Comparison of ENCODE assay signal across 1 cellular context in the genomic region with DNA sequence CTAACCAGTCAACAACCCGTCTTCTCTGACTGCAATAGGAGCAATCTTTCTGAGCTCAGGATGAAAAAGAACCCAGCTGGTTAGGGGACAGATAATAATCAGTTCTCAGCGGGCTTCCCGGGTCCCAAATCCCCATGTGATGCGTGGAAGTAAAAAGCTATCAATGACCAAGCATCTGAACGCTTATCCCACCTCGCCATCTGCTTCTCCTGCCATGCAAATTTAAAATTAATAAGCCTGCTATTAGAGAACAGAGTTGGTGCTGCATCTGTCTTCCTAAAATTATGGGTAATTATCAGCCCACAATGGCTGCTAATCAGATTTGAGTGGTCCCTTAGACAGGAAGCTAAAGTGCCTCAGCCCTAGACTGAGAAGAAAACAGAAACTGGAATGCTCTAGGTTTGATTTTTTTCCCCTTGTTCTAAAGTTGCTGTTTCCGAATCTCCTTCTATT.
TF ChIP-seq lines count a peak whose summit lies in the region.

No MANE protein-coding gene starts in this region.

TF ChIP-seq in SK-N-SH, 30 proteins besides CTCF, POLR2A, EP300 and RAD21:
- TF ChIP-seq FOXM1 (IDR thresholded peaks at IDR 0.05; ENCODE audit: low read depth) (no peak), NRF1 (IDR thresholded peaks at IDR 0.05; ENCODE audit: low read depth, low read length) (no peak), YY1 (IDR thresholded peaks at IDR 0.05; ENCODE audit: low read depth) (no peak), USF1 (IDR thresholded peaks at IDR 0.05; ENCODE audit: borderline replicate concordance, low read depth) (no peak), RXRA (IDR thresholded peaks at IDR 0.05; ENCODE audit: borderline replicate concordance, low read depth) (no peak), TCF12 (IDR thresholded peaks at IDR 0.05) (peak; percentile 44; the same call in 1 of the 2 replicates), FOSL2 (IDR thresholded peaks at IDR 0.05; ENCODE audit: borderline replicate concordance, low read depth) (no peak), MXI1 (IDR thresholded peaks at IDR 0.05; ENCODE audit: low read depth, low read length) (peak; percentile 79; the same call in 1 of the 2 replicates), NFIC (IDR thresholded peaks at IDR 0.05; ENCODE audit: borderline replicate concordance) (no peak), CHD2 (IDR thresholded peaks at IDR 0.05; ENCODE audit: low read length, partially characterized antibody) (peak; percentile 52), MEF2A (IDR thresholded peaks at IDR 0.05; ENCODE audit: borderline replicate concordance, low read depth) (no peak), IRF3 (IDR thresholded peaks at IDR 0.05; ENCODE audit: low read depth, low read length) (no peak), ELF1 (IDR thresholded peaks at IDR 0.05) (no peak), RCOR1 (IDR thresholded peaks at IDR 0.05; ENCODE audit: low read length) (peak; percentile 91), USF2 (IDR thresholded peaks at IDR 0.05; ENCODE audit: borderline replicate concordance, low read depth, low read length) (no peak), POLR2AphosphoS5 (IDR thresholded peaks at IDR 0.05; ENCODE audit: low read depth, low read length) (peak; percentile 54; the same call in 1 of the 2 replicates), SIN3A (IDR thresholded peaks at IDR 0.05; ENCODE audit: borderline replicate concordance, low read depth, low read length) (0 out of 2 replicates have a peak, but pooled peaks have one; percentile 21), TAF1 (IDR thresholded peaks at IDR 0.05; ENCODE audit: borderline replicate concordance, low read depth, low read length) (no peak), FOXJ3 (CRISPR knock-in tag; IDR thresholded peaks at IDR 0.05) (peak; percentile 53; the same call in 1 of the 2 replicates), REST (IDR thresholded peaks at IDR 0.05; ENCODE audit: low read depth, low read length) (no peak), TEAD4 (IDR thresholded peaks at IDR 0.05; ENCODE audit: borderline replicate concordance, insufficient read depth) (no peak), GATA2 (CRISPR knock-in tag; IDR thresholded peaks at IDR 0.05) (peak; percentile 85)
- TF ChIP-seq, protein P1, sequence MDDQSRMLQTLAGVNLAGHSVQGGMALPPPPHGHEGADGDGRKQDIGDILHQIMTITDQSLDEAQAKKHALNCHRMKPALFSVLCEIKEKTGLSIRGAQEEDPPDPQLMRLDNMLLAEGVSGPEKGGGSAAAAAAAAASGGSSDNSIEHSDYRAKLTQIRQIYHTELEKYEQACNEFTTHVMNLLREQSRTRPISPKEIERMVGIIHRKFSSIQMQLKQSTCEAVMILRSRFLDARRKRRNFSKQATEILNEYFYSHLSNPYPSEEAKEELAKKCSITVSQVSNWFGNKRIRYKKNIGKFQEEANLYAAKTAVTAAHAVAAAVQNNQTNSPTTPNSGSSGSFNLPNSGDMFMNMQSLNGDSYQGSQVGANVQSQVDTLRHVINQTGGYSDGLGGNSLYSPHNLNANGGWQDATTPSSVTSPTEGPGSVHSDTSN (IDR thresholded peaks at IDR 0.05): no peak
- TF ChIP-seq, protein P2, sequence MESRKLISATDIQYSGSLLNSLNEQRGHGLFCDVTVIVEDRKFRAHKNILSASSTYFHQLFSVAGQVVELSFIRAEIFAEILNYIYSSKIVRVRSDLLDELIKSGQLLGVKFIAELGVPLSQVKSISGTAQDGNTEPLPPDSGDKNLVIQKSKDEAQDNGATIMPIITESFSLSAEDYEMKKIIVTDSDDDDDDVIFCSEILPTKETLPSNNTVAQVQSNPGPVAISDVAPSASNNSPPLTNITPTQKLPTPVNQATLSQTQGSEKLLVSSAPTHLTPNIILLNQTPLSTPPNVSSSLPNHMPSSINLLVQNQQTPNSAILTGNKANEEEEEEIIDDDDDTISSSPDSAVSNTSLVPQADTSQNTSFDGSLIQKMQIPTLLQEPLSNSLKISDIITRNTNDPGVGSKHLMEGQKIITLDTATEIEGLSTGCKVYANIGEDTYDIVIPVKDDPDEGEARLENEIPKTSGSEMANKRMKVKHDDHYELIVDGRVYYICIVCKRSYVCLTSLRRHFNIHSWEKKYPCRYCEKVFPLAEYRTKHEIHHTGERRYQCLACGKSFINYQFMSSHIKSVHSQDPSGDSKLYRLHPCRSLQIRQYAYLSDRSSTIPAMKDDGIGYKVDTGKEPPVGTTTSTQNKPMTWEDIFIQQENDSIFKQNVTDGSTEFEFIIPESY (IDR thresholded peaks at IDR 0.05; ENCODE audit: borderline replicate concordance, low read depth): no peak
